Comparison of ENCODE assay signal across 8 cellular contexts in genomic region chr1:235093685-235094592, GRCh38.
A peak's percentile ranks its signal among the peaks of the same experiment; 100 is the strongest.
DNase-seq lines count a peak whose midpoint lies in the region; ATAC-seq lines count a peak whose summit lies in the region.

No MANE protein-coding gene starts in this region.

- DNase-seq in GM03348 (ENCODE audit: low spot score) (peak; percentile 82), NCI-H82 treated with DMSO at 0.1 percent for 48 hours (lab: John Stamatoyannopoulos, UW; ENCODE audit: unreplicated experiment) (peak; percentile 77), medulla oblongata (ENCODE audit: extremely low spot score) (peak; percentile 83), NCI-H1930 (lab: John Stamatoyannopoulos, UW) (no peak)
- DNase-seq in activated CD4-positive, alpha-beta T cell treated with anti-CD3 and anti-CD28 coated beads, Interleukin-2, amount 50 U/mL, for 48 hours, result peak; percentile 89 to 91
- peak; percentile 76 for DNase-seq in effector CD4-positive, alpha-beta T cell
- DNase-seq in stimulated activated CD4-positive, alpha-beta T cell treated with anti-CD3 and anti-CD28 coated beads, TNF-alpha, amount 100 ng/mL, for 4 hours (ENCODE audit: low read depth in 3 of 3), result peak; percentile 60 to 74 (median 69)

- ATAC-seq in HG03108 (IDR thresholded peaks at IDR 0.05; ENCODE audit: unreplicated experiment), result peak; percentile 76

Comparison
In these comparisons a context has a peak if more than half of its experiments do, and no peak if none do; other contexts are left out.
1. DNase-seq: peak in GM03348 (single experiment), NCI-H82 treated with DMSO at 0.1 percent for 48 hours (single experiment), activated CD4-positive, alpha-beta T cell treated with anti-CD3 and anti-CD28 coated beads, Interleukin-2, amount 50 U/mL, for 48 hours (2 of 2), effector CD4-positive, alpha-beta T cell (single experiment), medulla oblongata (single experiment) and stimulated activated CD4-positive, alpha-beta T cell treated with anti-CD3 and anti-CD28 coated beads, TNF-alpha, amount 100 ng/mL, for 4 hours (3 of 3); none in NCI-H1930 (0 of 2).